ENCODE assay signal across 8 cellular contexts in the genomic region with DNA sequence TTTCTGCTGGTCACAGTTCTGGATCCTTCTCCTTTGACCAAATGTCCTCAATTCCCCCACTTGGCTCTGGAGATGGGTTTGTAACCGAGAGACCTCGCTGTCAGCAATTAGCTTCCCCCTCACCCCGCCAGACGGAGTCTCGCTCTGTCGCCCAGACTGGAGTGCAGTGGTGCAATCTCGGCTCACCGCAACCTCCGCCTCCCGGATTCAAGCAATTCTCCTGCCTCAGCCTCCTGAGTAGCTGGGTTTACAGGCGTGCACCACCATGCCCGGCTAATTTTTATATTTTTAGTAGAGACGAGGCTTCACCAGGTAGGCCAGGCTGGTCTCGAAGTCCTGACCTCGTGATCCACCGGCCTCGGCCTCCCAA. TPM values are rescaled to one million over a fixed set of nuclear protein-coding genes. Genes with fewer than 3 reads are reported as not detected.
A peak's percentile ranks its signal among the peaks of the same experiment; 100 is the strongest.
DNase-seq lines count a peak whose midpoint lies in the region; ATAC-seq and TF ChIP-seq lines count a peak whose summit lies in the region.
"Not testable (repeated sequence)": the region's sequence is repeated elsewhere in the genome, so short reads cannot be mapped to it uniquely, and the experiment has no call there.

No MANE protein-coding gene starts in this region.

- H3K9ac ChIP-seq in mammary epithelial cell (ENCODE audit: insufficient read depth, low read length) = not testable (repeated sequence)

- not testable (repeated sequence) for H4K20me1 ChIP-seq in mammary epithelial cell (ENCODE audit: insufficient read depth, low read length)

- intact Hi-C loops in activated CD4-positive, alpha-beta memory T cell treated with anti-CD3 and anti-CD28 coated beads for 36 hours (cut with micrococcal nuclease) = loop anchor here (2.0 to 5.0 kb wide), 3 partner anchors 130 to 365 kb away; a partner anchor contains a TSS
- intact Hi-C loops in mammary epithelial cell (cut with micrococcal nuclease) (loop anchor here (5.0 kb wide), 1 partner anchor 50 kb away; no protein-coding TSS in a partner anchor), gastrocnemius medialis (cut with DNase I; ENCODE audit: low total_unique reads) (loop anchor here (2.0 kb wide), 1 partner anchor 50 kb away; no protein-coding TSS in a partner anchor), aorta (cut with DNase I) (loop anchor here in 1 of 2 donors (10.0 kb wide), 1 partner anchor 372 kb away; a partner anchor contains a TSS)

- not testable (repeated sequence) for H3K36me3 Mint-ChIP-seq in activated CD4-positive, alpha-beta memory T cell treated with anti-CD3 and anti-CD28 coated beads for 36 hours

- peak overlapping the region; percentile 98 for H2AFZ ChIP-seq in mammary epithelial cell (ENCODE audit: low read depth, low read length)

- H3K4me3 ChIP-seq in GM12865 (ENCODE audit: low read depth, low read length) (peak overlapping the region; percentile 79), mammary epithelial cell (replicated peaks in 1 of 3; ENCODE audit: insufficient read depth in 1 of 3, low read depth in 2 of 3, low read length in 3 of 3) (peak overlapping the region; percentile 71 to 96 (median 81)), foreskin fibroblast (ENCODE audit: low read depth in 1 of 2, low read length in 2 of 2) (peak overlapping the region; percentile 63 to 66), mesodermal cell (ENCODE audit: extremely low read depth, insufficient read depth, low read length, poor library complexity, severe bottlenecking) (peak overlapping the region; percentile 61), gastrocnemius medialis (peak overlapping the region; percentile 67 to 76 (median 73)), aorta (ENCODE audit: low read length in 2 of 2) (peak overlapping the region; percentile 25 to 72)

- DNase-seq in GM12865 (ENCODE audit: low read depth); activated CD4-positive, alpha-beta memory T cell treated with anti-CD3 and anti-CD28 coated beads for 36 hours; mammary epithelial cell; foreskin fibroblast; gastrocnemius medialis: not testable (repeated sequence)
- DNase-seq in NCI-H82 (lab: John Stamatoyannopoulos, UW) (peak; percentile 51), aorta (peak in 1 of 2 donors; percentile 66)

- CTCF ChIA-PET in activated CD4-positive, alpha-beta memory T cell treated with anti-CD3 and anti-CD28 coated beads for 36 hours (lab: Charles Lee) = interaction anchor here (0.5 to 2.2 kb wide), 12 partner anchors 11 to 367 kb away, joined by 3 to 16 read pairs (median 4); a partner anchor contains a TSS
- CTCF ChIA-PET in mammary epithelial cell (lab: Charles Lee; ENCODE audit: low non-redundant PET) = not testable (repeated sequence)

- not testable (repeated sequence) for H3K4me1 ChIP-seq in mammary epithelial cell (ENCODE audit: insufficient read depth, low read length); mesodermal cell (ENCODE audit: control insufficient read depth, insufficient read depth, low read length, poor library complexity, severe bottlenecking); aorta (ENCODE audit: control insufficient read depth in 1 of 2, insufficient read depth in 2 of 2, low read length in 2 of 2)
- peaks cover 12 to 14% of the 10 kb centered on the region in 2 donors for H3K4me1 ChIP-seq in gastrocnemius medialis

- not testable (repeated sequence) for ATAC-seq in gastrocnemius medialis; aorta (ENCODE audit: low FRiP score)

- peaks cover 14% of the 10 kb centered on the region for H3K4me1 Mint-ChIP-seq in activated CD4-positive, alpha-beta memory T cell treated with anti-CD3 and anti-CD28 coated beads for 36 hours (ENCODE audit: low read depth)

- H3K79me2 ChIP-seq in mammary epithelial cell (ENCODE audit: insufficient read depth, low read length) = not testable (repeated sequence)

- not testable (repeated sequence) for H3K27me3 ChIP-seq in mammary epithelial cell (ENCODE audit: insufficient read depth, low read length); gastrocnemius medialis; aorta (ENCODE audit: control insufficient read depth in 1 of 2, insufficient read depth in 2 of 2, low read length in 1 of 2)

- H3K27me3 Mint-ChIP-seq in activated CD4-positive, alpha-beta memory T cell treated with anti-CD3 and anti-CD28 coated beads for 36 hours = not testable (repeated sequence)

- H3K4me3 Mint-ChIP-seq in activated CD4-positive, alpha-beta memory T cell treated with anti-CD3 and anti-CD28 coated beads for 36 hours = peak overlapping the region; percentile 97

- BruUV-seq in mammary epithelial cell (replicated peaks; lab: Mats Ljungman, UMichigan) = not testable (repeated sequence)

- peak overlapping the region; percentile 95 for H3K27ac Mint-ChIP-seq in activated CD4-positive, alpha-beta memory T cell treated with anti-CD3 and anti-CD28 coated beads for 36 hours

- H3K9me3 ChIP-seq in mammary epithelial cell (replicated peaks; ENCODE audit: insufficient read depth, low read length); mesodermal cell (ENCODE audit: control insufficient read depth, low read length); gastrocnemius medialis; aorta (ENCODE audit: control insufficient read depth, low read length): not testable (repeated sequence)

- not testable (repeated sequence) for H3K36me3 ChIP-seq in mammary epithelial cell (ENCODE audit: insufficient read depth, low read length); mesodermal cell (ENCODE audit: control insufficient read depth, insufficient read depth, low read length); gastrocnemius medialis; aorta (ENCODE audit: control insufficient read depth in 1 of 2, insufficient read depth in 2 of 2, low read length in 1 of 2)

- whole genome bisulfite sequencing in mammary epithelial cell (ENCODE audit: low coverage, missing lambda C conversion rate) = 63% methylated on average over 9 of the region's 17 CpGs
- WGBS in mesodermal cell (ENCODE audit: insufficient coverage in 2 of 2), 2 experiments = 75 to 82% methylated on average over 14 to 16 of the region's 17 CpGs
- 64% methylated on average over 17 of the region's 17 CpGs for WGBS in aorta, 2 donors

- TF ChIP-seq POLR2A in gastrocnemius medialis (IDR thresholded peaks at IDR 0.05) = not testable (repeated sequence)

- dilution Hi-C loops in mammary epithelial cell (cut with HindIII; ENCODE audit: low sequenced_read_pairs) = not testable (repeated sequence)

- in situ Hi-C loops in mammary epithelial cell (cut with MboI; ENCODE audit: low sequenced_read_pairs in 2 of 2) = not testable (repeated sequence)
- in situ Hi-C loops in gastrocnemius medialis (cut with MboI; ENCODE audit: low sequenced_read_pairs in 4 of 4) = loop anchor here in 2 of 4 donors (25.0 kb wide), 2 partner anchors 90 to 365 kb away; a partner anchor contains a TSS

- POLR2A ChIA-PET in activated CD4-positive, alpha-beta memory T cell treated with anti-CD3 and anti-CD28 coated beads for 36 hours (lab: Charles Lee) = interaction anchor here (0.5 to 2.5 kb wide), 10 partner anchors 22 to 379 kb away, joined by 3 to 8 read pairs (median 4); a partner anchor contains a TSS

- H3K4me2 ChIP-seq in mammary epithelial cell (ENCODE audit: insufficient read depth, low read depth, low read length) = peak overlapping the region; percentile 99

- TF ChIP-seq CTCF in GM12865 (IDR thresholded peaks at IDR 0.05; ENCODE audit: insufficient read depth, low read depth, low read length, missing control alignments); mammary epithelial cell (conservative IDR thresholded peaks at IDR 0.05 in 1 of 2, IDR thresholded peaks at IDR 0.05 in 1 of 2; ENCODE audit: extremely low read depth in 1 of 2, insufficient read depth in 1 of 2, low read depth in 1 of 2, low read length in 2 of 2); foreskin fibroblast (IDR thresholded peaks at IDR 0.05; ENCODE audit: low read depth, low read length); gastrocnemius medialis (IDR thresholded peaks at IDR 0.05 in 4 of 5, conservative IDR thresholded peaks at IDR 0.05 in 1 of 5): not testable (repeated sequence)

- H3K27ac ChIP-seq in mammary epithelial cell (ENCODE audit: insufficient read depth, low read depth, low read length) = peak overlapping the region; percentile 80
- not testable (repeated sequence) for H3K27ac ChIP-seq in mesodermal cell (ENCODE audit: low read depth, low read length, severe bottlenecking); aorta (ENCODE audit: low read depth in 1 of 2, low read length in 2 of 2)
- H3K27ac ChIP-seq in gastrocnemius medialis = peak overlapping the region; percentile 89 to 95 (median 94)

- H3K9me3 Mint-ChIP-seq in activated CD4-positive, alpha-beta memory T cell treated with anti-CD3 and anti-CD28 coated beads for 36 hours = not testable (repeated sequence)

RNA-seq across cellular contexts. Expression of a gene that starts 21.3 kb away (rescaled TPM):
- total RNA-seq in activated CD4-positive, alpha-beta memory T cell treated with anti-CD3 and anti-CD28 coated beads for 36 hours = 100 to 1,000 TPM; 127 to 135 TPM
- total RNA-seq in mammary epithelial cell (100 to 1,000 TPM in 1 of 2 donors, 10 to 100 TPM in 1; 84.0 to 170 TPM), gastrocnemius medialis (10 to 100 TPM; 29.9 to 41.6 (median 37.2) TPM), aorta (100 to 1,000 TPM; 200 to 263 TPM)
- polyA plus RNA-seq in mammary epithelial cell (26.5 TPM), aorta (10 to 100 TPM; 23.9 to 50.8 TPM)
- 206 TPM for polyA minus RNA-seq in mammary epithelial cell
- 146 TPM for polyA plus RNA-seq in mesodermal cell (2013, experiment 1 of 2)
- 117 TPM for polyA plus RNA-seq in mesodermal cell (2013, experiment 2 of 2)
